Comparison of ENCODE assay signal across 11 cellular contexts in the genomic region with DNA sequence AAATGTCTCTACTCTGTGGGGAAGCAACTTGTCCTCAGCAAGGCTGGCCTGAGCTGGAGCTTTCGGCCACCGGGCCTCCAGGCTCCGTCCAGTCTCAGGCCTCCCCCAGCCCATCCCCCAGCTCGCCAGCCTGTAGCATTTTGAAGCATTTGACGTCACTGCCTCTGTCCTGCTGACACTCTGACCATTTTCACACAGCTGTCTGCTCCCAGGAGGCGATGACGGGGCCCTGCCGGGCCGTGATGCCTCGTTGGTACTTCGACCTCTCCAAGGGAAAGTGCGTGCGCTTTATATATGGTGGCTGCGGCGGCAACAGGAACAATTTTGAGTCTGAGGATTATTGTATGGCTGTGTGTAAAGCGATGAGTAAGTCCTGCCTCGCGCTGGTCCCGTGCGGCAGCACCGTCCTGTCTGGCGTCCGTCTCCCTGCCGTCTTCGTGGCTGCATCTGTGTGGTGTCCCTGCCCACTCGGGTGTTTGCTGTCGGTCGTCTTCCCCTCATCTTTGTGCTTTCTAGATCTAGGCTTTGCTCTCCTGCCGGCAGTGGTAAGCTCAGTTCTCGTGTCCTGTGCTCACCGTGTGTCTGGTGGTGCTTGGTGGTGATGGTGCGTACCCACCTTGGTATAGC. TPM values are rescaled to one million over a fixed set of nuclear protein-coding genes. Genes with fewer than 3 reads are reported as not detected.
DNase-seq lines count a peak whose midpoint lies in the region; ATAC-seq and TF ChIP-seq lines count a peak whose summit lies in the region.
"Had no signal": no experiment of that assay in that cellular context is flagged by ENCODE, and none has a peak within 500 bp of the region (broad histone marks: within the 10 kb centered on the region; RNA-seq: fewer than 3 reads in every experiment).

No MANE protein-coding gene starts in this region.

- H3K27ac ChIP-seq in PC-9 (peak overlapping the region; percentile 93), coronary artery (peak overlapping the region; percentile 45 to 73), mesenchymal stem cell (ENCODE audit: low read length, poor library complexity, severe bottlenecking) (no peak overlapping the region), upper lobe of left lung (peak overlapping the region; percentile 63 to 85 (median 81)), neural progenitor cell (no peak overlapping the region)

- POLR2A ChIA-PET in PC-9 (lab: Charles Lee; ENCODE audit: unreplicated experiment), result interaction anchor here (0.5 to 0.6 kb wide), 3 partner anchors 37 to 257 kb away, joined by 3 to 4 read pairs (median 4); no protein-coding TSS in a partner anchor

- peaks cover 2% of the 10 kb centered on the region for H3K27me3 Mint-ChIP-seq in neural progenitor cell (ENCODE audit: insufficient read depth, low read depth)

- H3F3A ChIP-seq in PC-9 (ENCODE audit: insufficient read depth, low read depth) (peaks cover 63% of the 10 kb centered on the region), neural progenitor cell (ENCODE audit: low read depth) (no peaks in the 10 kb centered on the region)

- peaks cover 41% of the 10 kb centered on the region for H3K79me1 ChIP-seq in mesenchymal stem cell (replicated peaks; ENCODE audit: low read length, poor library complexity, severe bottlenecking)

- H2BK15ac ChIP-seq in mesenchymal stem cell (ENCODE audit: low read depth, poor library complexity, severe bottlenecking), result no peak overlapping the region

- TF ChIP-seq CTCF in PC-9 (conservative IDR thresholded peaks at IDR 0.05), result no peak
- no peak for TF ChIP-seq CTCF in coronary artery (IDR thresholded peaks at IDR 0.05)
- TF ChIP-seq CTCF in upper lobe of left lung (IDR thresholded peaks at IDR 0.05), result no peak
- TF ChIP-seq CTCF in neural progenitor cell (IDR thresholded peaks at IDR 0.05), result no peak

- peaks cover 47% of the 10 kb centered on the region for H3K4me1 ChIP-seq in PC-9 (replicated peaks; ENCODE audit: insufficient read depth)
- H3K4me1 ChIP-seq in mesenchymal stem cell (ENCODE audit: control insufficient read depth, insufficient read depth, low read depth, low read length), result peaks cover 16% of the 10 kb centered on the region
- H3K4me1 ChIP-seq in upper lobe of left lung, result peaks cover 42 to 51% (median 45%) of the 10 kb centered on the region in 4 donors
- no peaks in the 10 kb centered on the region for H3K4me1 ChIP-seq in neural progenitor cell

- H3K4me3 Mint-ChIP-seq in neural progenitor cell, result no peak overlapping the region

- TF ChIP-seq POLR2A in upper lobe of left lung (IDR thresholded peaks at IDR 0.05), result no peak

- no peak overlapping the region for H3K18ac ChIP-seq in mesenchymal stem cell (ENCODE audit: low read depth in 1 of 2, low read length in 2 of 2)

- no peak overlapping the region for H3K14ac ChIP-seq in mesenchymal stem cell (ENCODE audit: low read length in 2 of 2)

- H3K27me3 ChIP-seq in PC-9 (ENCODE audit: insufficient read depth, low read depth), result no peaks in the 10 kb centered on the region
- no peaks in the 10 kb centered on the region for H3K27me3 ChIP-seq in mesenchymal stem cell (ENCODE audit: control insufficient read depth in 1 of 2, insufficient read depth in 1 of 2, low read length in 2 of 2)
- no peaks in the 10 kb centered on the region for H3K27me3 ChIP-seq in upper lobe of left lung
- no peaks in the 10 kb centered on the region for H3K27me3 ChIP-seq in neural progenitor cell

- H3K4ac ChIP-seq in mesenchymal stem cell (ENCODE audit: low read depth in 1 of 2, low read length in 2 of 2), result no peak overlapping the region

- no peak for TF ChIP-seq EP300 in upper lobe of left lung (IDR thresholded peaks at IDR 0.05)

- H4K20me1 ChIP-seq in PC-9 (ENCODE audit: insufficient read depth), result no peaks in the 10 kb centered on the region
- peaks cover 9% of the 10 kb centered on the region for H4K20me1 ChIP-seq in neural progenitor cell (ENCODE audit: low read depth)

- H3K4me1 Mint-ChIP-seq in neural progenitor cell, result no peaks in the 10 kb centered on the region

- no peak for ATAC-seq in upper lobe of left lung (ENCODE audit: low FRiP score in 2 of 2)

- peak overlapping the region; percentile 19 for H4K8ac ChIP-seq in mesenchymal stem cell (ENCODE audit: low read length)

- H2BK5ac ChIP-seq in mesenchymal stem cell (ENCODE audit: low read depth, low read length, poor library complexity, severe bottlenecking), result no peak overlapping the region

- CTCF ChIA-PET in PC-9 (lab: Charles Lee), result interaction anchor here (0.6 to 1.2 kb wide), 3 partner anchors 9 to 262 kb away, joined by 4 to 9 read pairs (median 6); no protein-coding TSS in a partner anchor

- no peak overlapping the region for H3K23ac ChIP-seq in mesenchymal stem cell (ENCODE audit: low read length in 2 of 2)

- DNase-seq in PC-9 (no peak), coronary artery (ENCODE audit: low spot score) (no peak), mesenchymal stem cell (no peak), upper lobe of left lung (peak in 1 of 2 donors; percentile 78), neural progenitor cell (ENCODE audit: low spot score) (no peak), midbrain (lab: John Stamatoyannopoulos, UW) (no peak)
- DNase-seq in stimulated activated CD4-positive, alpha-beta T cell treated with anti-CD3 and anti-CD28 coated beads, Interleukin-4, amount 100 ng/mL, for 1 hour, result no peak
- DNase-seq: activated CD4-positive, alpha-beta T cell treated with anti-CD3 and anti-CD28 coated beads for 48 hours; COR-L47 had no signal

- no peak overlapping the region for H4K91ac ChIP-seq in mesenchymal stem cell (ENCODE audit: low read length)

- H2BK12ac ChIP-seq in mesenchymal stem cell (ENCODE audit: low read length in 2 of 2), result peak overlapping the region in 1 of 2 experiments; percentile 23

- 94% methylated on average over 32 of the region's 32 CpGs for WGBS in mesenchymal stem cell
- WGBS in upper lobe of left lung, 2 donors, result 92 to 93% methylated on average over 32 of the region's 32 CpGs

- H3K36me3 ChIP-seq in PC-9 (ENCODE audit: low read depth) (peaks cover 58% of the 10 kb centered on the region), mesenchymal stem cell (ENCODE audit: control insufficient read depth in 1 of 2, insufficient read depth in 2 of 2, low read depth in 1 of 2, low read length in 2 of 2) (peaks cover 36 to 95% of the 10 kb centered on the region in 2 experiments), upper lobe of left lung (peaks cover 4 to 55% (median 24%) of the 10 kb centered on the region in 4 donors), neural progenitor cell (no peaks in the 10 kb centered on the region)

- no TSS peak for BruUV-seq in PC-9 (replicated peaks; lab: Mats Ljungman, UMichigan)

- intact Hi-C loops in PC-9 (cut with micrococcal nuclease; ENCODE audit: unreplicated experiment), result loop anchor here (1.0 to 2.0 kb wide), 2 partner anchors 53 to 120 kb away; no protein-coding TSS in a partner anchor

- H3K4me2 ChIP-seq in PC-9 (peak overlapping the region; percentile 54), mesenchymal stem cell (ENCODE audit: low read length, poor library complexity, severe bottlenecking) (no peak overlapping the region), neural progenitor cell (no peak overlapping the region)

- H3K9me3 Mint-ChIP-seq in neural progenitor cell, result no peaks in the 10 kb centered on the region

- H3K9ac ChIP-seq in mesenchymal stem cell (ENCODE audit: low read length), result no peak overlapping the region
- no peak overlapping the region for H3K9ac ChIP-seq in neural progenitor cell

- no peaks in the 10 kb centered on the region for H3K9me2 ChIP-seq in PC-9 (ENCODE audit: insufficient read depth)

- H3K79me2 ChIP-seq in PC-9 (ENCODE audit: low read depth), result peaks cover 27% of the 10 kb centered on the region
- peaks cover 38% of the 10 kb centered on the region for H3K79me2 ChIP-seq in neural progenitor cell (ENCODE audit: low read depth)

- H3K36me3 Mint-ChIP-seq in neural progenitor cell, result peaks cover 45% of the 10 kb centered on the region

- no peak overlapping the region for H3K4me3 ChIP-seq in PC-9
- no peak overlapping the region for H3K4me3 ChIP-seq in coronary artery
- no peak overlapping the region for H3K4me3 ChIP-seq in mesenchymal stem cell (ENCODE audit: insufficient read depth in 1 of 2, low read depth in 1 of 2, low read length in 2 of 2)
- no peak overlapping the region for H3K4me3 ChIP-seq in upper lobe of left lung
- H3K4me3 ChIP-seq in neural progenitor cell, result no peak overlapping the region
- H3K4me3 ChIP-seq: mucosa of descending colon had no signal

- H2BK120ac ChIP-seq in mesenchymal stem cell (ENCODE audit: low read depth, low read length), result no peak overlapping the region

- H3K9me3 ChIP-seq in PC-9 (ENCODE audit: insufficient read depth, low read depth) (no peaks in the 10 kb centered on the region), mesenchymal stem cell (ENCODE audit: control insufficient read depth, low read length) (no peaks in the 10 kb centered on the region), upper lobe of left lung (no peaks in the 10 kb centered on the region), neural progenitor cell (ENCODE audit: low read depth) (no peaks in the 10 kb centered on the region)
- H3K9me3 ChIP-seq: mucosa of descending colon had no signal

- no peak overlapping the region for H3K27ac Mint-ChIP-seq in neural progenitor cell

- H2AK5ac ChIP-seq in mesenchymal stem cell (ENCODE audit: low read length, severe bottlenecking), result no peak overlapping the region

- no peak overlapping the region for H2AFZ ChIP-seq in PC-9
- no peak overlapping the region for H2AFZ ChIP-seq in mesenchymal stem cell (ENCODE audit: low read depth, low read length)
- H2AFZ ChIP-seq in neural progenitor cell (replicated peaks), result no peak overlapping the region

RNA-seq across cellular contexts. Expression of a gene that starts 36.1 kb away (rescaled TPM):
- total RNA-seq in PC-9 (2021) (139 and 141 TPM in 2 replicates), upper lobe of left lung (100 to 1,000 TPM in 1 of 6 donors, 10 to 100 TPM in 5; 49.2 to 105 (median 72.1) TPM), neural progenitor cell (ENCODE audit: low replicate concordance) (1.4 and 2.4 TPM in 2 replicates)
- not detected for polyA plus RNA-seq in mesenchymal stem cell (2013, experiment 1 of 2)
- not detected for polyA plus RNA-seq in mesenchymal stem cell (2013, experiment 2 of 2)
- total RNA-seq: T-helper 1 cell treated with Interleukin-12 subunit alpha and Interleukin-12 subunit beta and Interleukin-4 antibody, amounts not matched to agents 30 ng/mL and 1 ng/mL, for 36 hours had no signal

RNA-seq across cellular contexts. Expression of a gene that starts 53.8 kb away (rescaled TPM):
- total RNA-seq in PC-9 (2021), result 306 and 350 TPM in 2 replicates
- polyA plus RNA-seq in mesenchymal stem cell (2013, experiment 1 of 2), result 120 TPM
- polyA plus RNA-seq in mesenchymal stem cell (2013, experiment 2 of 2), result 123 TPM
- total RNA-seq in upper lobe of left lung, result 100 to 1,000 TPM; 249 to 939 (median 653) TPM
- total RNA-seq in neural progenitor cell (ENCODE audit: low replicate concordance), result 448 and 455 TPM in 2 replicates

Comparison
In these comparisons a context has a peak if more than half of its experiments do, and no peak if none do; other contexts are left out.
1. H3K27ac ChIP-seq: peak in PC-9 (single experiment), coronary artery (2 of 2) and upper lobe of left lung (4 of 4); none in mesenchymal stem cell (single experiment) and neural progenitor cell (single experiment).
2. RNA of a gene that starts 36.1 kb away (total RNA-seq): 139 to 141 TPM in PC-9 and 49.2 to 105 TPM in upper lobe of left lung; 1.4 to 2.4 TPM in neural progenitor cell; every median in the first group is over 10 times any median in the second.